In the genomic region with DNA sequence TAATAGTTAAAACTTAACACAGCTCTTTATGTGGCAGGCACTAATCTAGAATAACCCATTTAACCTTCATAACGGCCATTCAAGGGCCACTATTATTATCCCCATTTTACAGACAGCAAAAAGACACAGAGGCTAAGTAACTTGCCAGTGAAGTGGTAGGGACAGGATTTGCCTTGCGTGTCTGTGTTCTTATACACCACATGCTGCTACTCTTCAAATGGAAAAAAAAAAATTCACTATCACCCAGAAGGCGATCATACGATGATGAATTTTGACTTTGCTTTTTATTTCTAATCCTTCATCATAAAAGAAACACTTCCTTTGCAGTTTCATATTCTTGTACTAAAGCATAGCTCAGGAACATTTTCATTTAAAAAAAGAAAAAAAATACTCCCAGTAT, we compare ENCODE assay signal across 17 cellular contexts.
DNase-seq lines count a peak whose midpoint lies in the region; ATAC-seq and TF ChIP-seq lines count a peak whose summit lies in the region.
"Had no signal": no experiment of that assay in that cellular context is flagged by ENCODE, and none has a peak within 500 bp of the region (broad histone marks: within the 10 kb centered on the region; RNA-seq: fewer than 3 reads in every experiment).

No MANE protein-coding gene starts in this region.

- H3K4me1 Mint-ChIP-seq in activated CD4-positive, alpha-beta T cell treated with anti-CD3 and anti-CD28 coated beads for 36 hours = peaks cover 29% of the 10 kb centered on the region
- H3K4me1 Mint-ChIP-seq in activated naive CD4-positive, alpha-beta T cell treated with anti-CD3 and anti-CD28 coated beads, Interleukin-2, amount 10 ng/mL, durations not matched to agents 7 days and 5 days = peaks cover 18% of the 10 kb centered on the region
- H3K4me1 Mint-ChIP-seq in activated T-helper 2 cell treated with anti-CD3 and anti-CD28 coated beads, Interferon-gamma antibody, Interleukin-2, Interleukin-4, amounts not matched to agents 10 μg/mL and 5 μg/mL and 100 μg/mL, durations not matched to agents 14 hours and 24 hours and 36 hours (ENCODE audit: low read depth) = peaks cover 43% of the 10 kb centered on the region
- peaks cover 61% of the 10 kb centered on the region for H3K4me1 Mint-ChIP-seq in nephron

- POLR2A ChIA-PET in activated CD4-positive, alpha-beta T cell treated with anti-CD3 and anti-CD28 coated beads for 36 hours (lab: Charles Lee) = no interaction called here

- intact Hi-C loops in activated CD4-positive, alpha-beta T cell treated with anti-CD3 and anti-CD28 coated beads for 36 hours (cut with DNase I, micrococcal nuclease) = loop anchor here in 1 of 2 experiments (2.0 kb wide), 1 partner anchor 65 kb away; a partner anchor contains a TSS
- intact Hi-C loops in activated T-helper 2 cell treated with anti-CD3 and anti-CD28 coated beads, Interferon-gamma antibody, Interleukin-2, Interleukin-4, amounts not matched to agents 10 μg/mL and 5 μg/mL and 100 μg/mL, durations not matched to agents 14 hours and 24 hours and 36 hours (cut with micrococcal nuclease) = loop anchor here (5.0 kb wide), 1 partner anchor 65 kb away; a partner anchor contains a TSS

- no peaks in the 10 kb centered on the region for H3K9me3 Mint-ChIP-seq in activated CD4-positive, alpha-beta T cell treated with anti-CD3 and anti-CD28 coated beads for 36 hours (ENCODE audit: low read depth)
- H3K9me3 Mint-ChIP-seq in activated naive CD4-positive, alpha-beta T cell treated with anti-CD3 and anti-CD28 coated beads, Interleukin-2, amount 10 ng/mL, durations not matched to agents 7 days and 5 days = no peaks in the 10 kb centered on the region
- no peaks in the 10 kb centered on the region for H3K9me3 Mint-ChIP-seq in activated T-helper 2 cell treated with anti-CD3 and anti-CD28 coated beads, Interferon-gamma antibody, Interleukin-2, Interleukin-4, amounts not matched to agents 10 μg/mL and 5 μg/mL and 100 μg/mL, durations not matched to agents 14 hours and 24 hours and 36 hours
- no peaks in the 10 kb centered on the region for H3K9me3 Mint-ChIP-seq in nephron
- H3K9me3 Mint-ChIP-seq: CD8-positive, alpha-beta T cell; HFFc6 had no signal

- peak overlapping the region; percentile 77 for H3K27ac Mint-ChIP-seq in activated CD4-positive, alpha-beta T cell treated with anti-CD3 and anti-CD28 coated beads for 36 hours
- H3K27ac Mint-ChIP-seq in activated naive CD4-positive, alpha-beta T cell treated with anti-CD3 and anti-CD28 coated beads, Interleukin-2, amount 10 ng/mL, durations not matched to agents 7 days and 5 days = no peak overlapping the region
- peak overlapping the region; percentile 89 for H3K27ac Mint-ChIP-seq in activated T-helper 2 cell treated with anti-CD3 and anti-CD28 coated beads, Interferon-gamma antibody, Interleukin-2, Interleukin-4, amounts not matched to agents 10 μg/mL and 5 μg/mL and 100 μg/mL, durations not matched to agents 14 hours and 24 hours and 36 hours
- peak overlapping the region; percentile 56 to 62 (median 57) for H3K27ac Mint-ChIP-seq in nephron
- H3K27ac Mint-ChIP-seq: CD8-positive, alpha-beta T cell; HFFc6 had no signal

- TF ChIP-seq CTCF in nephron (IDR thresholded peaks at IDR 0.05; ENCODE audit: unreplicated experiment in 3 of 3) = no peak

- no peaks in the 10 kb centered on the region for H3K27me3 Mint-ChIP-seq in activated CD4-positive, alpha-beta T cell treated with anti-CD3 and anti-CD28 coated beads for 36 hours
- H3K27me3 Mint-ChIP-seq in activated naive CD4-positive, alpha-beta T cell treated with anti-CD3 and anti-CD28 coated beads, Interleukin-2, amount 10 ng/mL, durations not matched to agents 7 days and 5 days = no peaks in the 10 kb centered on the region
- H3K27me3 Mint-ChIP-seq in activated T-helper 2 cell treated with anti-CD3 and anti-CD28 coated beads, Interferon-gamma antibody, Interleukin-2, Interleukin-4, amounts not matched to agents 10 μg/mL and 5 μg/mL and 100 μg/mL, durations not matched to agents 14 hours and 24 hours and 36 hours (ENCODE audit: low read depth) = no peaks in the 10 kb centered on the region
- H3K27me3 Mint-ChIP-seq in nephron (ENCODE audit: low read depth) = no peaks in the 10 kb centered on the region

- peak; percentile 74 for ATAC-seq in activated CD4-positive, alpha-beta T cell treated with anti-CD3 and anti-CD28 coated beads for 36 hours
- no peak for ATAC-seq in GM21576 (IDR thresholded peaks at IDR 0.05; ENCODE audit: unreplicated experiment)
- ATAC-seq: CD8-positive, alpha-beta T cell had no signal

- peaks cover 3% of the 10 kb centered on the region for H3K36me3 Mint-ChIP-seq in activated CD4-positive, alpha-beta T cell treated with anti-CD3 and anti-CD28 coated beads for 36 hours (ENCODE audit: low read depth)
- H3K36me3 Mint-ChIP-seq in activated naive CD4-positive, alpha-beta T cell treated with anti-CD3 and anti-CD28 coated beads, Interleukin-2, amount 10 ng/mL, durations not matched to agents 7 days and 5 days = no peaks in the 10 kb centered on the region
- H3K36me3 Mint-ChIP-seq in activated T-helper 2 cell treated with anti-CD3 and anti-CD28 coated beads, Interferon-gamma antibody, Interleukin-2, Interleukin-4, amounts not matched to agents 10 μg/mL and 5 μg/mL and 100 μg/mL, durations not matched to agents 14 hours and 24 hours and 36 hours (ENCODE audit: low read depth) = peaks cover 7% of the 10 kb centered on the region
- peaks cover 10% of the 10 kb centered on the region for H3K36me3 Mint-ChIP-seq in nephron (ENCODE audit: low read depth)

- no peak for DNase-seq in activated CD4-positive, alpha-beta T cell treated with anti-CD3 and anti-CD28 coated beads for 36 hours
- DNase-seq in activated CD4-positive, alpha-beta T cell treated with anti-CD3 and anti-CD28 coated beads, Interleukin-2, amount 50 U/mL, for 48 hours = no peak
- DNase-seq in activated naive CD4-positive, alpha-beta T cell treated with anti-CD3 and anti-CD28 coated beads, Interleukin-2, amount 10 ng/mL, durations not matched to agents 7 days and 5 days = no peak
- no peak for DNase-seq in activated naive CD4-positive, alpha-beta T cell treated with anti-CD3 and anti-CD28 coated beads, Interleukin-2, amount 50 U/mL, for 16 hours
- no peak for DNase-seq in activated T-helper 2 cell treated with anti-CD3 and anti-CD28 coated beads, Interferon-gamma antibody, Interleukin-2, Interleukin-4, amounts not matched to agents 10 μg/mL and 5 μg/mL and 100 μg/mL, durations not matched to agents 14 hours and 24 hours and 36 hours (ENCODE audit: low spot score)
- no peak for DNase-seq in NCI-H2227 (lab: John Stamatoyannopoulos, UW; ENCODE audit: unreplicated experiment)
- DNase-seq: 8988T; BE2C; CD8-positive, alpha-beta T cell; HFFc6; NCI-H1048; NCI-H1436 treated with DMSO at 0.1 percent for 48 hours; NCI-H2029 treated with DMSO at 0.1 percent for 48 hours; NCI-H2171 treated with DMSO at 0.1 percent for 48 hours; NCI-H510A had no signal

- H3K4me3 Mint-ChIP-seq in activated CD4-positive, alpha-beta T cell treated with anti-CD3 and anti-CD28 coated beads for 36 hours = peak overlapping the region; percentile 50
- peak overlapping the region; percentile 22 for H3K4me3 Mint-ChIP-seq in activated naive CD4-positive, alpha-beta T cell treated with anti-CD3 and anti-CD28 coated beads, Interleukin-2, amount 10 ng/mL, durations not matched to agents 7 days and 5 days
- peak overlapping the region; percentile 65 for H3K4me3 Mint-ChIP-seq in activated T-helper 2 cell treated with anti-CD3 and anti-CD28 coated beads, Interferon-gamma antibody, Interleukin-2, Interleukin-4, amounts not matched to agents 10 μg/mL and 5 μg/mL and 100 μg/mL, durations not matched to agents 14 hours and 24 hours and 36 hours (ENCODE audit: low read depth)
- H3K4me3 Mint-ChIP-seq in nephron = no peak overlapping the region
- H3K4me3 Mint-ChIP-seq: CD8-positive, alpha-beta T cell; HFFc6 had no signal

- CTCF ChIA-PET in activated CD4-positive, alpha-beta T cell treated with anti-CD3 and anti-CD28 coated beads for 36 hours (lab: Charles Lee) = interaction anchor here (0.6 to 1.6 kb wide), 4 partner anchors 9 to 232 kb away, joined by 3 to 8 read pairs (median 4); no protein-coding TSS in a partner anchor
- CTCF ChIA-PET in activated naive CD4-positive, alpha-beta T cell treated with anti-CD3 and anti-CD28 coated beads, Interleukin-2, amount 10 ng/mL, durations not matched to agents 7 days and 5 days (lab: Charles Lee) = interaction anchor here (1.1 kb wide), 1 partner anchor 16 kb away, joined by 3 read pairs; no protein-coding TSS in a partner anchor

Comparison
In these comparisons a context has a peak if more than half of its experiments do, and no peak if none do; other contexts are left out.
1. H3K4me3 Mint-ChIP-seq: peak in activated CD4-positive, alpha-beta T cell treated with anti-CD3 and anti-CD28 coated beads for 36 hours (single experiment), activated naive CD4-positive, alpha-beta T cell treated with anti-CD3 and anti-CD28 coated beads, Interleukin-2, amount 10 ng/mL, durations not matched to agents 7 days and 5 days (single experiment) and activated T-helper 2 cell treated with anti-CD3 and anti-CD28 coated beads, Interferon-gamma antibody, Interleukin-2, Interleukin-4, amounts not matched to agents 10 μg/mL and 5 μg/mL and 100 μg/mL, durations not matched to agents 14 hours and 24 hours and 36 hours (single experiment); none in nephron (0 of 3).